In genomic region chr17:41851382-41851781, GRCh38 we compare ENCODE assay signal across 6 cellular contexts. TPM values are rescaled to one million over a fixed set of nuclear protein-coding genes. Genes with fewer than 3 reads are reported as not detected.
"Had no signal": no experiment of that assay in that cellular context is flagged by ENCODE, and none has a peak within 500 bp of the region (broad histone marks: within the 10 kb centered on the region; RNA-seq: fewer than 3 reads in every experiment).

No MANE protein-coding gene starts in this region.

RNA-seq across cellular contexts. Expression of gene KLHL10, which starts 13.8 kb away (rescaled TPM):
- total RNA-seq: HT1080, PC-9, Peyer's patch, Right ventricle myocardium superior, RPMI7951, SJSA1 had no signal
